Comparison of ENCODE assay signal across 9 cellular contexts in genomic region chr22:29842740-29843139, GRCh38. TPM values are rescaled to one million over a fixed set of nuclear protein-coding genes. Genes with fewer than 3 reads are reported as not detected.
DNase-seq lines count a peak whose midpoint lies in the region; ATAC-seq and TF ChIP-seq lines count a peak whose summit lies in the region.
"Had no signal": no experiment of that assay in that cellular context is flagged by ENCODE, and none has a peak within 500 bp of the region (broad histone marks: within the 10 kb centered on the region; RNA-seq: fewer than 3 reads in every experiment).

No MANE protein-coding gene starts in this region.

- TF ChIP-seq CTCF in foreskin keratinocyte (conservative IDR thresholded peaks at IDR 0.05), result no peak

- no peaks in the 10 kb centered on the region for H3K27me3 ChIP-seq in SJSA1 (replicated peaks)
- no peaks in the 10 kb centered on the region for H3K27me3 ChIP-seq in foreskin keratinocyte
- H3K27me3 ChIP-seq: BLaER1 had no signal

- no peaks in the 10 kb centered on the region for H3K36me3 ChIP-seq in SJSA1
- H3K36me3 ChIP-seq: BLaER1 had no signal

- H3K4me3 ChIP-seq in SJSA1, result no peak overlapping the region
- H3K4me3 ChIP-seq: BLaER1 had no signal

- ATAC-seq in foreskin keratinocyte, result peak; percentile 75

- H3K9me3 ChIP-seq in SJSA1 (replicated peaks), result no peaks in the 10 kb centered on the region

- peak overlapping the region; percentile 90 for H3K27ac ChIP-seq in SJSA1
- H3K27ac ChIP-seq in foreskin keratinocyte, result peak overlapping the region; percentile 25
- H3K27ac ChIP-seq: BLaER1 had no signal

- peaks cover 29% of the 10 kb centered on the region for H3K4me1 ChIP-seq in SJSA1 (replicated peaks)
- peaks cover 12% of the 10 kb centered on the region for H3K4me1 ChIP-seq in foreskin keratinocyte

- DNase-seq in activated CD4-positive, alpha-beta T cell treated with anti-CD3 and anti-CD28 coated beads for 48 hours, result peak; percentile 8
- DNase-seq in activated CD4-positive, alpha-beta T cell treated with anti-CD3 and anti-CD28 coated beads, Interleukin-2, amount 50 U/mL, for 4 hours, result no peak
- DNase-seq in SJSA1 (ENCODE audit: low read depth in 1 of 2, low spot score in 2 of 2) (peak; percentile 89 to 96), foreskin keratinocyte (peak; percentile 93), stromal cell of bone marrow (ENCODE audit: low read depth) (peak; percentile 95), NCI-H446 (lab: John Stamatoyannopoulos, UW) (no peak), NCI-H2107 treated with DMSO at 0.1 percent for 48 hours (lab: John Stamatoyannopoulos, UW; ENCODE audit: unreplicated experiment) (no peak)
- DNase-seq in activated naive CD4-positive, alpha-beta T cell treated with anti-CD3 and anti-CD28 coated beads, Interleukin-2, amount 50 U/mL, for 16 hours, result no peak

RNA-seq across cellular contexts. Expression of gene ASCC2, which starts 4.7 kb away (rescaled TPM):
- 47.0 and 51.9 TPM in 2 replicates for total RNA-seq in SJSA1 (2014; rRNA removed; shearing (Covaris generic))
- total RNA-seq in foreskin keratinocyte, result 51.0 and 54.7 TPM in 2 replicates
- 54.7 and 55.1 TPM in 2 replicates for polyA plus RNA-seq in foreskin keratinocyte

RNA-seq across cellular contexts. Expression of gene MTMR3, which starts 40.2 kb away (rescaled TPM):
- total RNA-seq in SJSA1 (2014; rRNA removed; shearing (Covaris generic)), result 25.6 and 26.4 TPM in 2 replicates
- total RNA-seq in foreskin keratinocyte, result 19.7 and 21.0 TPM in 2 replicates
- 4.8 and 5.9 TPM in 2 replicates for polyA plus RNA-seq in foreskin keratinocyte

Comparison
In these comparisons a context has a peak if more than half of its experiments do, and no peak if none do; other contexts are left out.
1. DNase-seq: peak in activated CD4-positive, alpha-beta T cell treated with anti-CD3 and anti-CD28 coated beads for 48 hours (single experiment), SJSA1 (2 of 2), foreskin keratinocyte (2 of 2) and stromal cell of bone marrow (single experiment); none in activated CD4-positive, alpha-beta T cell treated with anti-CD3 and anti-CD28 coated beads, Interleukin-2, amount 50 U/mL, for 4 hours (0 of 2), NCI-H446 (0 of 2), NCI-H2107 treated with DMSO at 0.1 percent for 48 hours (single experiment) and activated naive CD4-positive, alpha-beta T cell treated with anti-CD3 and anti-CD28 coated beads, Interleukin-2, amount 50 U/mL, for 16 hours (single experiment).